ENCODE assay signal across 8 cellular contexts in the genomic region with DNA sequence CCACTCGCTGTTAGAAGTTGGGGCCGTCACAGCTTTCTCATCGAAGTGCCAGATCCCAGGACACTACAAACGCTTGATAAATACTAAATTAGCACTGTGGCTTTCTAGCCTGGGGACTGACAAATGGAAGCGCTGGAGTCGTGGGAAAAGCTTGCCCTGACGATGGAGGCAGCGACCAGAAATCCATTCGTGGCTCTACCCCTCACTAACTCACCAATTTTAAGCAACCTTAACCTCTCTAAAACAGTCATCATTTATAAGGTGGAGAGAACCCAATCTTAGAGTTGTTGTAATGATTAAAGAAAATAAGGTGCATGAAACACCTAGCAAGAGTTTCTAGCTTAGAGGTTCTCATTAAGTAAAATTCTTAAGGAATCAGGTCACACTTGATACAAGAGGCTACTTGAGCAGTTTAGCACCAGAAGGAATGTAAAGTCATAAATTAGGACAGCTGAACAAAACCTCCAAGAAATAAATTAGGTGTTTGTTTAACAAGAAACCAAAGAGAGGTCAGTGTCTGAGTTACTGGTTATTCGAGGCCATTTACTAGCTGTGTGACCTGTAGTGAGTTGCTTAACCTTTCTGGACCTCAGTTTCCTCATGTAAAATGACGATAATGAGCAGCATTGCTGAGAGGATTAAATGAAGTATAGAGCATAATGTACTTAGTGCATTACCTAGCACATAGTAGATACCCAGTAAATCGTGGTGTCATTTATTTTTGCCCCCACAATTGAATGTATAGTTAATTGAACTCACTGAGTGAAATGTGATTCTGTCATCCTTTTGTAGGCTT. TPM values are rescaled to one million over a fixed set of nuclear protein-coding genes. Genes with fewer than 3 reads are reported as not detected.
A peak's percentile ranks its signal among the peaks of the same experiment; 100 is the strongest.
DNase-seq lines count a peak whose midpoint lies in the region; ATAC-seq and TF ChIP-seq lines count a peak whose summit lies in the region.

No MANE protein-coding gene starts in this region.

- no peaks in the 10 kb centered on the region for H3K9me3 ChIP-seq in OCI-LY1 (ENCODE audit: low read length)
- H3K9me3 ChIP-seq in effector memory CD4-positive, alpha-beta T cell (ENCODE audit: control insufficient read depth, low read length): no peaks in the 10 kb centered on the region
- H3K9me3 ChIP-seq in neural progenitor cell (ENCODE audit: low read depth): no peaks in the 10 kb centered on the region

- peak overlapping the region; percentile 22; the same call in 1 of the 2 replicates for H2AFZ ChIP-seq in OCI-LY1 (ENCODE audit: low read length)
- peak overlapping the region; percentile 93 for H2AFZ ChIP-seq in neural progenitor cell (replicated peaks)

- H3K27ac ChIP-seq in OCI-LY1 (ENCODE audit: low read depth, low read length, poor library complexity, severe bottlenecking): no peak overlapping the region
- H3K27ac ChIP-seq in effector memory CD4-positive, alpha-beta T cell (ENCODE audit: insufficient read depth, low read length, poor library complexity, severe bottlenecking): peak overlapping the region; percentile 89
- peak overlapping the region; percentile 86 for H3K27ac ChIP-seq in neural progenitor cell

- H3K4me1 Mint-ChIP-seq in CD14-positive monocyte (peaks cover 31% of the 10 kb centered on the region), neural progenitor cell (peaks cover 27% of the 10 kb centered on the region)

- H3K4me2 ChIP-seq in OCI-LY1 (ENCODE audit: low read length): peak overlapping the region; percentile 90
- peak overlapping the region; percentile 89 for H3K4me2 ChIP-seq in neural progenitor cell

- H3K4me3 Mint-ChIP-seq in CD14-positive monocyte (peak overlapping the region; percentile 81 to 88), neural progenitor cell (peak overlapping the region; percentile 95)

- H3K9ac ChIP-seq in OCI-LY1 (ENCODE audit: low read length) (peak overlapping the region; percentile 75), neural progenitor cell (peak overlapping the region; percentile 74)

- no peaks in the 10 kb centered on the region for H3K9me3 Mint-ChIP-seq in CD14-positive monocyte
- H3K9me3 Mint-ChIP-seq in neural progenitor cell: no peaks in the 10 kb centered on the region

- H3K27me3 Mint-ChIP-seq in CD14-positive monocyte (ENCODE audit: low read depth in 3 of 3) (peaks cover 0 to 2% (median 0%) of the 10 kb centered on the region in 3 donors), neural progenitor cell (ENCODE audit: insufficient read depth, low read depth) (no peaks in the 10 kb centered on the region)

- H4K20me1 ChIP-seq in OCI-LY1 (ENCODE audit: insufficient read depth, low read length): no peaks in the 10 kb centered on the region
- peaks cover 32% of the 10 kb centered on the region for H4K20me1 ChIP-seq in neural progenitor cell (ENCODE audit: low read depth)

- H3K36me3 Mint-ChIP-seq in CD14-positive monocyte (no peaks in the 10 kb centered on the region), neural progenitor cell (peaks cover 2% of the 10 kb centered on the region)

- DNase-seq in CD14-positive monocyte (ENCODE audit: low spot score): no peak
- DNase-seq in effector memory CD4-positive, alpha-beta T cell: no peak
- no peak for DNase-seq in neural progenitor cell (ENCODE audit: low spot score)
- DNase-seq in GM19240 (ENCODE audit: insufficient read length, low spot score): no peak
- no peak for DNase-seq in inferior parietal cortex (ENCODE audit: extremely low spot score)
- DNase-seq in activated gamma-delta T cell (lab: John Stamatoyannopoulos, UW): no peak

- no peak for ATAC-seq in HG03039 (IDR thresholded peaks at IDR 0.05; ENCODE audit: unreplicated experiment)

- intact Hi-C loops in CD14-positive monocyte (cut with micrococcal nuclease): loop anchor here (2.0 to 10.0 kb wide), 4 partner anchors 40 to 108 kb away; no protein-coding TSS in a partner anchor

- H3K36me3 ChIP-seq in OCI-LY1 (ENCODE audit: insufficient read depth, low read length): peaks cover 10% of the 10 kb centered on the region; the same call in 1 of the 2 replicates
- no peaks in the 10 kb centered on the region for H3K36me3 ChIP-seq in effector memory CD4-positive, alpha-beta T cell (ENCODE audit: control insufficient read depth, insufficient read depth, low read length)
- H3K36me3 ChIP-seq in neural progenitor cell: no peaks in the 10 kb centered on the region

- TF ChIP-seq CTCF in CD14-positive monocyte (IDR thresholded peaks at IDR 0.05): no peak
- TF ChIP-seq CTCF in OCI-LY1 (IDR thresholded peaks at IDR 0.05; ENCODE audit: low read length): no peak
- TF ChIP-seq CTCF in neural progenitor cell (IDR thresholded peaks at IDR 0.05): no peak

- H3K27me3 ChIP-seq in OCI-LY1 (ENCODE audit: insufficient read depth, low read length): no peaks in the 10 kb centered on the region
- H3K27me3 ChIP-seq in effector memory CD4-positive, alpha-beta T cell (replicated peaks; ENCODE audit: control insufficient read depth, insufficient read depth, low read length, poor library complexity, severe bottlenecking): no peaks in the 10 kb centered on the region
- no peaks in the 10 kb centered on the region for H3K27me3 ChIP-seq in neural progenitor cell

- H3K4me1 ChIP-seq in OCI-LY1 (ENCODE audit: insufficient read depth, low read length, severe bottlenecking): peaks cover 35% of the 10 kb centered on the region
- peaks cover 25% of the 10 kb centered on the region for H3K4me1 ChIP-seq in effector memory CD4-positive, alpha-beta T cell (ENCODE audit: control insufficient read depth, insufficient read depth, low read length, poor library complexity, severe bottlenecking)
- H3K4me1 ChIP-seq in neural progenitor cell: peaks cover 9% of the 10 kb centered on the region

- peak overlapping the region; percentile 84 for H3K4me3 ChIP-seq in OCI-LY1 (ENCODE audit: low read depth, low read length, poor library complexity, severe bottlenecking)
- peak overlapping the region; percentile 55 for H3K4me3 ChIP-seq in effector memory CD4-positive, alpha-beta T cell (ENCODE audit: insufficient read depth, low read depth, low read length, poor library complexity, severe bottlenecking)
- H3K4me3 ChIP-seq in neural progenitor cell: peak overlapping the region; percentile 66

- H3K79me2 ChIP-seq in OCI-LY1 (ENCODE audit: insufficient read depth, low read length): peaks cover 33% of the 10 kb centered on the region
- H3K79me2 ChIP-seq in neural progenitor cell (ENCODE audit: low read depth): peaks cover 34% of the 10 kb centered on the region

- H3K27ac Mint-ChIP-seq in CD14-positive monocyte (peak overlapping the region; percentile 76 to 94 (median 86)), neural progenitor cell (peak overlapping the region; percentile 95)

- no peaks in the 10 kb centered on the region for H3K9me2 ChIP-seq in OCI-LY1 (ENCODE audit: low read depth, low read length)

- H3F3A ChIP-seq in OCI-LY1 (ENCODE audit: insufficient read depth, low read length) (no peaks in the 10 kb centered on the region), neural progenitor cell (ENCODE audit: low read depth) (peaks cover 48% of the 10 kb centered on the region)

RNA-seq across cellular contexts. Expression of a gene that starts 0.8 kb away (rescaled TPM):
- polyA plus RNA-seq in CD14-positive monocyte: 1 to 10 TPM; 1.4 to 2.6 TPM
- total RNA-seq in neural progenitor cell (ENCODE audit: low replicate concordance): 24.9 and 36.6 TPM in 2 replicates

RNA-seq across cellular contexts. Expression of a gene that starts 47.7 kb away (rescaled TPM):
- under 1 TPM in 1 of 2 donors, not detected in 1; 0.11 TPM for polyA plus RNA-seq in CD14-positive monocyte
- total RNA-seq in neural progenitor cell (ENCODE audit: low replicate concordance): 5.1 and 8.9 TPM in 2 replicates
